Comparison of ENCODE assay signal across 1 cellular context in the genomic region with DNA sequence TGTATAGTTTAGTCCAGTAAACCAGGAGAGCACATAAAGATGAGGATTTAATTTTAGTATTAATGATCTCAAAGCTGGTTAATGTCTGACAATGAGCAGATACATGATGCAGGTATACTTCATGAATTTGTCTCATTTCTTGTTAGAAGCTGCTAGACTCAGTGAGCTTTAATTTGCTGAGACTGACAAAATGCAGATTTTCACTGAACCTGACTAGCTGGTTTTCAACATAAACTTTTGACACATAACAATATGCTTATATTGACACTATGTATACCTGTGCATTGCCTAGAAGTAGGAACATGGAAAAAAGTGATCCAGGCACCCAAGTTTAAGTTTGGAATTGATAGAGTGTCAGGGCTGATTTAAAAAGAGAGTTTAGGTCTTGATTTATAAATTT.
A peak's percentile ranks its signal among the peaks of the same experiment; 100 is the strongest.
TF ChIP-seq lines count a peak whose summit lies in the region.

No MANE protein-coding gene starts in this region.

TF ChIP-seq in HepG2, 621 proteins besides CTCF, POLR2A, EP300 and RAD21:
- peak; percentile 56 for TF ChIP-seq MAFF (IDR thresholded peaks at IDR 0.05; ENCODE audit: low read depth, low read length)
- no peak for TF ChIP-seq ZNF234 (CRISPR knock-in tag; conservative IDR thresholded peaks at IDR 0.05)
- TF ChIP-seq, protein P1, sequence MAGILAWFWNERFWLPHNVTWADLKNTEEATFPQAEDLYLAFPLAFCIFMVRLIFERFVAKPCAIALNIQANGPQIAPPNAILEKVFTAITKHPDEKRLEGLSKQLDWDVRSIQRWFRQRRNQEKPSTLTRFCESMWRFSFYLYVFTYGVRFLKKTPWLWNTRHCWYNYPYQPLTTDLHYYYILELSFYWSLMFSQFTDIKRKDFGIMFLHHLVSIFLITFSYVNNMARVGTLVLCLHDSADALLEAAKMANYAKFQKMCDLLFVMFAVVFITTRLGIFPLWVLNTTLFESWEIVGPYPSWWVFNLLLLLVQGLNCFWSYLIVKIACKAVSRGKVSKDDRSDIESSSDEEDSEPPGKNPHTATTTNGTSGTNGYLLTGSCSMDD (CRISPR knock-in tag; IDR thresholded peaks at IDR 0.05), result no peak
- TF ChIP-seq, protein P2, sequence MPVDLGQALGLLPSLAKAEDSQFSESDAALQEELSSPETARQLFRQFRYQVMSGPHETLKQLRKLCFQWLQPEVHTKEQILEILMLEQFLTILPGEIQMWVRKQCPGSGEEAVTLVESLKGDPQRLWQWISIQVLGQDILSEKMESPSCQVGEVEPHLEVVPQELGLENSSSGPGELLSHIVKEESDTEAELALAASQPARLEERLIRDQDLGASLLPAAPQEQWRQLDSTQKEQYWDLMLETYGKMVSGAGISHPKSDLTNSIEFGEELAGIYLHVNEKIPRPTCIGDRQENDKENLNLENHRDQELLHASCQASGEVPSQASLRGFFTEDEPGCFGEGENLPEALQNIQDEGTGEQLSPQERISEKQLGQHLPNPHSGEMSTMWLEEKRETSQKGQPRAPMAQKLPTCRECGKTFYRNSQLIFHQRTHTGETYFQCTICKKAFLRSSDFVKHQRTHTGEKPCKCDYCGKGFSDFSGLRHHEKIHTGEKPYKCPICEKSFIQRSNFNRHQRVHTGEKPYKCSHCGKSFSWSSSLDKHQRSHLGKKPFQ (CRISPR knock-in tag; IDR thresholded peaks at IDR 0.05; ENCODE audit: insufficient replicate concordance), result no peak
- TF ChIP-seq MTF1 (CRISPR knock-in tag; IDR thresholded peaks at IDR 0.05), result no peak
- TF ChIP-seq MAFK (conservative IDR thresholded peaks at IDR 0.05 in 1 of 2, IDR thresholded peaks at IDR 0.05 in 1 of 2; ENCODE audit: low read length in 2 of 2), result peak; percentile 37 to 63
